In the genomic region with DNA sequence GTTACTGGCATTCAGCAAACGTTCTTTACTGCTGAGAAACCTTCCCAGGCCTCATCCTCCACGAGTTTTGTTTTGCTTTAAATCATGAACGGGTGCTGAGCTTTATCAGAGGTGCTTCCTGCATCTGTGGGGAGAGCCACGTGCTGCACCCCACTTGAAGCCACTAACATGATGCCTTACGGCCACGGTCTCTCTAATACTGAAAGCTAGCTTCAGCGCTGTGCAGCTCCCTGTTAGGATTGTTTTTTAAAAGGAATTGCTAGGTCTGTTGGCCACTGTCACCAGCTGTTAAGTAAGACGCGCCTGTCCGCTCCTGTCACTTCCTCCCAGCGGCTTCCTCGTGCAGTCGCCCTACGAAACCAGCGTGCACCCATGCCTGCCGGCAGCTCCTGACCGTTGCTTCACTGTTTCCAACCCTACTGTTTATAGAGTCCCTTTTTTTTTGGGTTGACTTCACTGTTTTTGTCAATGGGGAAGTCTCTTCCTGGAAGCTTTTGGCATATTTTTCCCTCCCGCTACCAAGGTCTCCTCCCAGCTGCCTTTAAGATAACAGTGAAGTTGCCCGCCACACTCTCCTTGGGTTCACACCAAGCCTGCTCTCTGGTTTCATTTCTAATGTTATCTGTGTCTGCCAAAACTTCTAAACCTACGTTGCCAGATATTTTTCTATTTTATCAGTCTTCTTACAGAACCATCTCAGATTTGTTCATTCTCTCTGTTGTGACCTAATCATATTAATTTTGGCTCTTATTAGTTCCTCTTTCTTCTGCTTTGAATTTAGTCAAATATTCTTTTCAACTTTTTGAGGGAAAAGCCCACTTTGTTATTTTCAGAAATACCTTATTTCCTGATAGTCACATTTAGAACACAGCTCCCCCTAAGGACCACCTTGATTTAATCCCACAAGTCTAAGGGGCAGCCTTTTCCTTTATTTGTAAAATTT, we compare ENCODE assay signal across 8 cellular contexts. TPM values are rescaled to one million over a fixed set of nuclear protein-coding genes. Genes with fewer than 3 reads are reported as not detected.
DNase-seq lines count a peak whose midpoint lies in the region; ATAC-seq and TF ChIP-seq lines count a peak whose summit lies in the region.

No MANE protein-coding gene starts in this region.

- BruUV-seq in OCI-LY7 (replicated peaks; lab: Mats Ljungman, UMichigan): no TSS peak

- H2BK15ac ChIP-seq in neuronal stem cell (ENCODE audit: low read length): no peak overlapping the region

- H3K27ac ChIP-seq in CD4-positive, alpha-beta memory T cell (ENCODE audit: low read depth, low read length): no peak overlapping the region
- H3K27ac ChIP-seq in OCI-LY7 (ENCODE audit: low read depth, low read length, poor library complexity, severe bottlenecking): peak overlapping the region; percentile 85
- peak overlapping the region in 5 of 10 donors; percentile 12 to 87 (median 26) for H3K27ac ChIP-seq in heart right ventricle
- peak overlapping the region; percentile 54 to 83 (median 64) for H3K27ac ChIP-seq in upper lobe of left lung
- no peak overlapping the region for H3K27ac ChIP-seq in neuronal stem cell (replicated peaks; ENCODE audit: low read length)

- peak in 1 of 4 donors; percentile 40 for TF ChIP-seq POLR2A in upper lobe of left lung (IDR thresholded peaks at IDR 0.05)

- H3K4me3 Mint-ChIP-seq in CD4-positive, alpha-beta memory T cell: peak overlapping the region; percentile 18 to 49 (median 36)

- H3K79me2 ChIP-seq in OCI-LY7 (ENCODE audit: insufficient read depth, low read depth, low read length): peaks cover 50% of the 10 kb centered on the region

- H4K20me1 ChIP-seq in OCI-LY7 (ENCODE audit: insufficient read depth, low read length): peaks cover 5% of the 10 kb centered on the region; the same call in 1 of the 2 replicates

- H3K27ac Mint-ChIP-seq in CD4-positive, alpha-beta memory T cell: peak overlapping the region; percentile 25 to 82 (median 68)

- H3K18ac ChIP-seq in neuronal stem cell (ENCODE audit: low read length): no peak overlapping the region

- H2AFZ ChIP-seq in OCI-LY7 (ENCODE audit: low read length) (no peak overlapping the region; the same call in 1 of the 2 replicates), neuronal stem cell (ENCODE audit: low read length) (no peak overlapping the region)

- no peak overlapping the region for H3K9ac ChIP-seq in neuronal stem cell (ENCODE audit: low read depth, low read length, poor library complexity)

- H4K8ac ChIP-seq in neuronal stem cell (ENCODE audit: low read depth, low read length): no peak overlapping the region

- H3K79me1 ChIP-seq in neuronal stem cell (ENCODE audit: low read depth, low read length): peaks cover 37% of the 10 kb centered on the region

- H2AK5ac ChIP-seq in neuronal stem cell (ENCODE audit: low read depth, low read length): no peak overlapping the region

- no peak overlapping the region for H4K91ac ChIP-seq in neuronal stem cell (ENCODE audit: low read depth, low read length, poor library complexity)

- H3K9me3 Mint-ChIP-seq in CD4-positive, alpha-beta memory T cell: peaks cover 0 to 2% (median 0%) of the 10 kb centered on the region in 8 donors

- H3K9me3 ChIP-seq in CD4-positive, alpha-beta memory T cell (ENCODE audit: control insufficient read depth in 1 of 2, low read length in 2 of 2): no peaks in the 10 kb centered on the region
- H3K9me3 ChIP-seq in OCI-LY7 (ENCODE audit: low read length) (no peaks in the 10 kb centered on the region), heart right ventricle (no peaks in the 10 kb centered on the region), upper lobe of left lung (no peaks in the 10 kb centered on the region), neuronal stem cell (replicated peaks in 1 of 2; ENCODE audit: control insufficient read depth in 2 of 2, insufficient read depth in 1 of 2, low read depth in 1 of 2, low read length in 2 of 2) (no peaks in the 10 kb centered on the region)

- POLR2A ChIA-PET in CD4-positive, alpha-beta memory T cell (lab: Charles Lee; ENCODE audit: partially characterized antibody): interaction anchor here (0.7 to 1.1 kb wide), 4 partner anchors 20 to 118 kb away, joined by 3 to 5 read pairs (median 4); a partner anchor contains a TSS
- POLR2A ChIA-PET in OCI-LY7 (lab: Charles Lee): interaction anchor here (0.7 to 1.5 kb wide), 9 partner anchors 11 to 335 kb away, joined by 3 to 7 read pairs (median 5); a partner anchor contains a TSS

- H3K36me3 Mint-ChIP-seq in CD4-positive, alpha-beta memory T cell: peaks cover 6 to 29% of the 10 kb centered on the region in 2 donors

- H3K4me2 ChIP-seq in OCI-LY7 (ENCODE audit: low read length) (peak overlapping the region; percentile 93), neuronal stem cell (ENCODE audit: insufficient read depth, low read length, poor library complexity, severe bottlenecking) (no peak overlapping the region)

- peaks cover 1% of the 10 kb centered on the region for H3K36me3 ChIP-seq in CD4-positive, alpha-beta memory T cell (ENCODE audit: insufficient read depth, low read length)
- H3K36me3 ChIP-seq in OCI-LY7 (ENCODE audit: insufficient read depth, low read length) (peaks cover 59% of the 10 kb centered on the region), heart right ventricle (peaks cover 0 to 33% (median 0%) of the 10 kb centered on the region in 9 donors), upper lobe of left lung (peaks cover 0 to 36% (median 13%) of the 10 kb centered on the region in 4 donors), H7 (replicated peaks; ENCODE audit: control insufficient read depth, insufficient read depth, low read length) (no peaks in the 10 kb centered on the region; the same call in none of the 2 replicates), neuronal stem cell (replicated peaks in 1 of 2; ENCODE audit: control insufficient read depth in 2 of 2, insufficient read depth in 2 of 2, low read length in 2 of 2) (peaks cover 14 to 41% of the 10 kb centered on the region in 2 donors)

- intact Hi-C loops in CD4-positive, alpha-beta memory T cell (cut with micrococcal nuclease): no loop called here
- intact Hi-C loops in OCI-LY7 (cut with micrococcal nuclease; ENCODE audit: unreplicated experiment) (loop anchor here (2.0 kb wide), 1 partner anchor 19 kb away; a partner anchor contains a TSS), heart right ventricle (cut with DNase I) (no loop called here)

- 45 to 51% methylated on average over 20 of the region's 20 CpGs for whole genome bisulfite sequencing in heart right ventricle, 2 donors
- 33 to 42% methylated on average over 20 of the region's 20 CpGs for WGBS in upper lobe of left lung, 2 donors
- WGBS in neuronal stem cell (ENCODE audit: extremely low coverage in 2 of 2, insufficient read length in 2 of 2, insufficient replicate concordance in 1 of 2), 2 donors: no CpG with 5 or more reads among the region's 20 CpGs

- no peak for TF ChIP-seq EP300 in upper lobe of left lung (IDR thresholded peaks at IDR 0.05)

- H2BK12ac ChIP-seq in neuronal stem cell (ENCODE audit: low read length): no peak overlapping the region

- peak; percentile 33 for ATAC-seq in GM21528 (IDR thresholded peaks at IDR 0.05; ENCODE audit: low FRiP score, unreplicated experiment)
- ATAC-seq in heart right ventricle: peak in 7 of 8 donors; percentile 35 to 72 (median 52)
- peak in 1 of 2 donors; percentile 70 for ATAC-seq in upper lobe of left lung (ENCODE audit: low FRiP score in 2 of 2)

- no peak overlapping the region for H3K23ac ChIP-seq in neuronal stem cell (ENCODE audit: low read depth, low read length, poor library complexity)

- CTCF ChIA-PET in CD4-positive, alpha-beta memory T cell (lab: Charles Lee; ENCODE audit: partially characterized antibody): interaction anchor here (1.1 to 2.5 kb wide), 4 partner anchors 11 to 141 kb away, joined by 4 to 9 read pairs (median 5); no protein-coding TSS in a partner anchor
- CTCF ChIA-PET in OCI-LY7 (lab: Charles Lee; ENCODE audit: unreplicated experiment): interaction anchor here (1.0 kb wide), 2 partner anchors 13 to 24 kb away, joined by 3 read pairs; no protein-coding TSS in a partner anchor

- no peak overlapping the region for H3K4ac ChIP-seq in neuronal stem cell (ENCODE audit: low read length)

- H2BK120ac ChIP-seq in neuronal stem cell (ENCODE audit: low read depth, low read length): no peak overlapping the region

- no peak for DNase-seq in CD4-positive, alpha-beta memory T cell
- DNase-seq in OCI-LY7 (ENCODE audit: low spot score) (peak; percentile 53), heart right ventricle (peak; percentile 50), upper lobe of left lung (peak; percentile 56 to 84), H7 (no peak), DMS153 (lab: John Stamatoyannopoulos, UW) (no peak), neuronal stem cell (ENCODE audit: low spot score) (no peak)

- H3K27me3 ChIP-seq in CD4-positive, alpha-beta memory T cell (ENCODE audit: insufficient read depth, low read length): no peaks in the 10 kb centered on the region
- H3K27me3 ChIP-seq in heart right ventricle: no peaks in the 10 kb centered on the region
- H3K27me3 ChIP-seq in upper lobe of left lung: no peaks in the 10 kb centered on the region
- H3K27me3 ChIP-seq in H7 (ENCODE audit: control insufficient read depth, insufficient read depth, low read length): no peaks in the 10 kb centered on the region
- H3K27me3 ChIP-seq in neuronal stem cell (ENCODE audit: control insufficient read depth in 3 of 3, insufficient read depth in 3 of 3, low read depth in 1 of 3, low read length in 3 of 3): no peaks in the 10 kb centered on the region

- H2BK5ac ChIP-seq in neuronal stem cell (ENCODE audit: low read length): no peak overlapping the region

- peak; percentile 77 for TF ChIP-seq CTCF in OCI-LY7 (conservative IDR thresholded peaks at IDR 0.05; ENCODE audit: low read length)
- no peak for TF ChIP-seq CTCF in heart right ventricle (IDR thresholded peaks at IDR 0.05)
- TF ChIP-seq CTCF in upper lobe of left lung (IDR thresholded peaks at IDR 0.05): no peak

- H3K9me2 ChIP-seq in OCI-LY7 (ENCODE audit: insufficient read depth, low read length): no peaks in the 10 kb centered on the region

- peaks cover 23 to 62% (median 36%) of the 10 kb centered on the region in 4 donors for H3K4me1 Mint-ChIP-seq in CD4-positive, alpha-beta memory T cell

- peaks cover 26% of the 10 kb centered on the region for H3K4me1 ChIP-seq in CD4-positive, alpha-beta memory T cell (ENCODE audit: insufficient read depth, low read length)
- H3K4me1 ChIP-seq in OCI-LY7 (ENCODE audit: insufficient read depth, low read length, poor library complexity, severe bottlenecking): peaks cover 52% of the 10 kb centered on the region
- H3K4me1 ChIP-seq in heart right ventricle: peaks cover 8 to 75% (median 34%) of the 10 kb centered on the region in 9 donors
- H3K4me1 ChIP-seq in upper lobe of left lung: peaks cover 50 to 95% (median 86%) of the 10 kb centered on the region in 4 donors
- peaks cover 0 to 11% of the 10 kb centered on the region in 2 donors for H3K4me1 ChIP-seq in neuronal stem cell (ENCODE audit: control insufficient read depth in 2 of 2, insufficient read depth in 1 of 2, low read depth in 1 of 2, low read length in 2 of 2)

- no peak overlapping the region for H3K14ac ChIP-seq in neuronal stem cell (ENCODE audit: low read length)

- no peak overlapping the region for H3K4me3 ChIP-seq in CD4-positive, alpha-beta memory T cell (ENCODE audit: low read length in 2 of 2)
- peak overlapping the region; percentile 55 for H3K4me3 ChIP-seq in OCI-LY7 (ENCODE audit: low read depth, low read length, poor library complexity, severe bottlenecking)
- H3K4me3 ChIP-seq in heart right ventricle: peak overlapping the region in 2 of 10 donors; percentile 12
- H3K4me3 ChIP-seq in upper lobe of left lung: no peak overlapping the region
- H3K4me3 ChIP-seq in H7 (ENCODE audit: insufficient read depth, low read depth, low read length): no peak overlapping the region
- no peak overlapping the region for H3K4me3 ChIP-seq in neuronal stem cell (ENCODE audit: low read length in 2 of 2)

- H3K27me3 Mint-ChIP-seq in CD4-positive, alpha-beta memory T cell: no peaks in the 10 kb centered on the region

RNA-seq across cellular contexts. Expression of a gene that starts 20.2 kb away (rescaled TPM):
- 10 to 100 TPM; 62.8 to 63.6 TPM for total RNA-seq in CD4-positive, alpha-beta memory T cell
- polyA plus RNA-seq in CD4-positive, alpha-beta memory T cell: 10 to 100 TPM in 1 of 2 donors, 1 to 10 TPM in 1; 9.0 to 32.2 TPM
- total RNA-seq in OCI-LY7 (2014; rRNA removed; shearing (Covaris generic)): 47.7 and 69.1 TPM in 2 replicates
- total RNA-seq in OCI-LY7 (2022): 57.3 and 63.6 TPM in 2 replicates
- 10 to 100 TPM in 3 of 10 donors, 1 to 10 TPM in 7; 5.6 to 25.5 (median 8.9) TPM for total RNA-seq in heart right ventricle
- 10 to 100 TPM; 14.8 to 23.8 TPM for polyA plus RNA-seq in heart right ventricle
- total RNA-seq in upper lobe of left lung: 100 to 1,000 TPM; 403 to 922 (median 538) TPM
- 70.2 and 77.5 TPM in 2 replicates for total RNA-seq in H7 (2014; rRNA removed; shearing (Covaris generic))
- polyA plus RNA-seq in neuronal stem cell (2013, experiment 1 of 2): 92.2 TPM
- polyA plus RNA-seq in neuronal stem cell (2013, experiment 2 of 2): 93.4 TPM

RNA-seq across cellular contexts. Expression of a gene that starts 58.3 kb away (rescaled TPM):
- not detected for total RNA-seq in CD4-positive, alpha-beta memory T cell
- not detected for polyA plus RNA-seq in CD4-positive, alpha-beta memory T cell
- 0.05 TPM in 1 of 2 replicates, not detected in the other for total RNA-seq in OCI-LY7 (2014; rRNA removed; shearing (Covaris generic))
- not detected in 2 replicates for total RNA-seq in OCI-LY7 (2022)
- under 1 TPM in 2 of 10 donors, not detected in 8; 0.18 to 0.19 TPM for total RNA-seq in heart right ventricle
- polyA plus RNA-seq in heart right ventricle: under 1 TPM in 1 of 2 donors, not detected in 1; 0.04 TPM
- total RNA-seq in upper lobe of left lung: 1 to 10 TPM in 1 of 6 donors, under 1 TPM in 3, not detected in 2; 0.15 to 1.2 (median 0.36) TPM
- total RNA-seq in H7 (2014; rRNA removed; shearing (Covaris generic)): 0.07 TPM in 2 replicates
- polyA plus RNA-seq in neuronal stem cell (2013, experiment 1 of 2): 0.26 TPM
- polyA plus RNA-seq in neuronal stem cell (2013, experiment 2 of 2): 0.15 TPM

Comparison
In these comparisons a context has a peak if more than half of its experiments do, and no peak if none do; other contexts are left out.
1. DNase-seq: peak in OCI-LY7 (single experiment), heart right ventricle (2 of 2) and upper lobe of left lung (2 of 2); none in CD4-positive, alpha-beta memory T cell (0 of 5), H7 (single experiment), DMS153 (single experiment) and neuronal stem cell (single experiment).
2. H3K27ac ChIP-seq: peak in OCI-LY7 (single experiment) and upper lobe of left lung (4 of 4); none in CD4-positive, alpha-beta memory T cell (single experiment) and neuronal stem cell (single experiment).